In genomic region chr11:94767701-94768601, GRCh38 we compare ENCODE assay signal across 8 cellular contexts. TPM values are rescaled to one million over a fixed set of nuclear protein-coding genes. Genes with fewer than 3 reads are reported as not detected.
DNase-seq lines count a peak whose midpoint lies in the region; ATAC-seq and TF ChIP-seq lines count a peak whose summit lies in the region.

TSS of gene AMOTL1 (plus strand) at chr11:94768356. CDS start at chr11:94768512, 156 bp downstream.

- peak within 1 kb of the TSS; percentile 69 to 73 for H3K4me3 Mint-ChIP-seq in stimulated activated naive CD8-positive, alpha-beta T cell treated with anti-CD3 and anti-CD28 coated beads, Interleukin-15, amount 100 ng/mL, for 72 hours

- peak within 1 kb of the TSS; percentile 98 to 99 for H3K14ac ChIP-seq in mesenchymal stem cell (ENCODE audit: low read length in 2 of 2)

- peak within 1 kb of the TSS; percentile 95 for H3K4me2 ChIP-seq in mesenchymal stem cell (ENCODE audit: low read length, poor library complexity, severe bottlenecking)

- peak within 1 kb of the TSS; percentile 97 for H4K8ac ChIP-seq in mesenchymal stem cell (ENCODE audit: low read length)

- H2BK15ac ChIP-seq in mesenchymal stem cell (ENCODE audit: low read depth, poor library complexity, severe bottlenecking), result peak within 1 kb of the TSS; percentile 92

- under 1% methylated on average over 35 of the region's 57 CpGs for WGBS in mesenchymal stem cell

- no peaks in the 10 kb centered on the region for H3K9me3 ChIP-seq in mesenchymal stem cell (ENCODE audit: control insufficient read depth, low read length)

- peaks cover 8% of the 10 kb centered on the region for H3K4me1 Mint-ChIP-seq in stimulated activated naive CD8-positive, alpha-beta T cell treated with anti-CD3 and anti-CD28 coated beads, Interleukin-15, amount 100 ng/mL, for 72 hours

- no peaks in the 10 kb centered on the region for H3K27me3 ChIP-seq in mesenchymal stem cell (ENCODE audit: control insufficient read depth in 1 of 2, insufficient read depth in 1 of 2, low read length in 2 of 2)

- H2BK120ac ChIP-seq in mesenchymal stem cell (ENCODE audit: low read depth, low read length), result peak within 1 kb of the TSS; percentile 91

- peak within 1 kb of the TSS; percentile 79 to 94 for H2BK12ac ChIP-seq in mesenchymal stem cell (ENCODE audit: low read length in 2 of 2)

- H2BK5ac ChIP-seq in mesenchymal stem cell (ENCODE audit: low read depth, low read length, poor library complexity, severe bottlenecking), result peak within 1 kb of the TSS; percentile 76

- H3K79me1 ChIP-seq in mesenchymal stem cell (replicated peaks; ENCODE audit: low read length, poor library complexity, severe bottlenecking), result no peaks in the 10 kb centered on the region

- H3K23ac ChIP-seq in mesenchymal stem cell (ENCODE audit: low read length in 2 of 2), result peak within 1 kb of the TSS; percentile 99 to 100

- peak; percentile 13 to 41 for ATAC-seq in activated CD4-positive, CD25-positive, alpha-beta regulatory T cell treated with anti-CD3 and anti-CD28 coated beads, Interleukin-2, amount 50 U/mL, for 24 hours
- ATAC-seq in HG02678 (IDR thresholded peaks at IDR 0.05; ENCODE audit: unreplicated experiment), result peak; percentile 83
- ATAC-seq in stimulated activated naive CD8-positive, alpha-beta T cell treated with anti-CD3 and anti-CD28 coated beads, Interleukin-15, amount 100 ng/mL, for 72 hours, result peak; percentile 81

- no peak for DNase-seq in activated CD4-positive, CD25-positive, alpha-beta regulatory T cell treated with anti-CD3 and anti-CD28 coated beads, Interleukin-2, amount 50 U/mL, for 72 hours
- DNase-seq in NCI-H2029 (lab: John Stamatoyannopoulos, UW), result peak; percentile 57
- DNase-seq in epithelial cell of esophagus (ENCODE audit: low read depth), result peak; percentile 91
- peak; percentile 93 for DNase-seq in mesenchymal stem cell
- DNase-seq in stimulated activated naive CD8-positive, alpha-beta T cell treated with anti-CD3 and anti-CD28 coated beads, Interleukin-15, amount 100 ng/mL, for 72 hours, result peak; percentile 42 to 50

- H3K9ac ChIP-seq in mesenchymal stem cell (ENCODE audit: low read length), result peak within 1 kb of the TSS; percentile 94

- H3K27me3 Mint-ChIP-seq in stimulated activated naive CD8-positive, alpha-beta T cell treated with anti-CD3 and anti-CD28 coated beads, Interleukin-15, amount 100 ng/mL, for 72 hours, result peaks cover 40% of the 10 kb centered on the region

- H3K36me3 ChIP-seq in mesenchymal stem cell (ENCODE audit: control insufficient read depth in 1 of 2, insufficient read depth in 2 of 2, low read depth in 1 of 2, low read length in 2 of 2), result no peaks in the 10 kb centered on the region

- H4K91ac ChIP-seq in mesenchymal stem cell (ENCODE audit: low read length), result peak within 1 kb of the TSS; percentile 96

- H2AFZ ChIP-seq in mesenchymal stem cell (ENCODE audit: low read depth, low read length), result peak within 1 kb of the TSS; percentile 67

- H3K27ac ChIP-seq in mesenchymal stem cell (ENCODE audit: low read length, poor library complexity, severe bottlenecking), result peak within 1 kb of the TSS; percentile 82

- H3K4me1 ChIP-seq in mesenchymal stem cell (ENCODE audit: control insufficient read depth, insufficient read depth, low read depth, low read length), result peaks cover 8% of the 10 kb centered on the region

- peak within 1 kb of the TSS; percentile 96 to 97 for H3K18ac ChIP-seq in mesenchymal stem cell (ENCODE audit: low read depth in 1 of 2, low read length in 2 of 2)

- TF ChIP-seq CTCF in WI38 (IDR thresholded peaks at IDR 0.05; ENCODE audit: low read depth, low read length) (no peak), epithelial cell of esophagus (IDR thresholded peaks at IDR 0.05; ENCODE audit: insufficient read depth, low read depth, low read length, missing control alignments) (no peak)

- H3K27ac Mint-ChIP-seq in stimulated activated naive CD8-positive, alpha-beta T cell treated with anti-CD3 and anti-CD28 coated beads, Interleukin-15, amount 100 ng/mL, for 72 hours, result peak within 1 kb of the TSS in 1 of 2 donors; percentile 24

- peak within 1 kb of the TSS; percentile 58 for H2AK5ac ChIP-seq in mesenchymal stem cell (ENCODE audit: low read length, severe bottlenecking)

- peak within 1 kb of the TSS; percentile 92 to 99 for H3K4ac ChIP-seq in mesenchymal stem cell (ENCODE audit: low read depth in 1 of 2, low read length in 2 of 2)

- no peaks in the 10 kb centered on the region for H3K9me3 Mint-ChIP-seq in stimulated activated naive CD8-positive, alpha-beta T cell treated with anti-CD3 and anti-CD28 coated beads, Interleukin-15, amount 100 ng/mL, for 72 hours

- H3K4me3 ChIP-seq in WI38 (ENCODE audit: low read depth, low read length) (peak within 1 kb of the TSS; percentile 95), epithelial cell of esophagus (ENCODE audit: low read length) (peak within 1 kb of the TSS; percentile 89), mesenchymal stem cell (ENCODE audit: insufficient read depth in 1 of 2, low read depth in 1 of 2, low read length in 2 of 2) (peak within 1 kb of the TSS; percentile 89 to 93)

RNA-seq across cellular contexts. Expression of gene AMOTL1, which starts in this region (rescaled TPM):
- polyA plus RNA-seq in mesenchymal stem cell (2013, experiment 1 of 2), result 20.5 TPM
- 19.9 TPM for polyA plus RNA-seq in mesenchymal stem cell (2013, experiment 2 of 2)

Comparison
In these comparisons a context has a peak if more than half of its experiments do, and no peak if none do; other contexts are left out.
1. ATAC-seq: peak in every context shown above with its lines; median percentile 83 in HG02678; 81 in stimulated activated naive CD8-positive, alpha-beta T cell treated with anti-CD3 and anti-CD28 coated beads, Interleukin-15, amount 100 ng/mL, for 72 hours; 27 in activated CD4-positive, CD25-positive, alpha-beta regulatory T cell treated with anti-CD3 and anti-CD28 coated beads, Interleukin-2, amount 50 U/mL, for 24 hours.